In genomic region chr7:19572566-19572965, GRCh38 we compare ENCODE assay signal across 22 cellular contexts.
"Had no signal": no experiment of that assay in that cellular context is flagged by ENCODE, and none has a peak within 500 bp of the region (broad histone marks: within the 10 kb centered on the region; RNA-seq: fewer than 3 reads in every experiment).

No MANE protein-coding gene starts in this region.

- H3K9me3 ChIP-seq: lower lobe of right lung, ovary, SJSA1, tibial nerve had no signal

- H3K4me2 ChIP-seq: neural progenitor cell had no signal

- DNase-seq: activated CD4-positive, alpha-beta T cell treated with anti-CD3 and anti-CD28 coated beads, Interleukin-2, amount 10 ng/mL, durations not matched to agents 24 days and 14 days; activated CD4-positive, CD25-positive, alpha-beta regulatory T cell; activated CD8-positive, alpha-beta memory T cell treated with anti-CD3 and anti-CD28 coated beads, Interleukin-2, amount 50 U/mL, for 48 hours; activated CD8-positive, alpha-beta T cell treated with anti-CD3 and anti-CD28 coated beads, Interleukin-2, amount 10 ng/mL, durations not matched to agents 7 days and 5 days; activated gamma-delta T cell; activated T-cell treated with anti-CD3 and anti-CD28 coated beads, Interleukin-2, amount 50 U/mL, for 72 hours; anterior cingulate cortex; dorsolateral prefrontal cortex; endodermal cell; erythroblast; foreskin melanocyte; lower lobe of right lung; naive B cell; ovary; stimulated activated CD4-positive, alpha-beta T cell treated with anti-CD3 and anti-CD28 coated beads, Interleukin-2, amount 100 ng/mL, for 48 hours; SW 1271 had no signal

- H3K36me3 ChIP-seq: lower lobe of right lung, neural progenitor cell, ovary, SJSA1, tibial nerve had no signal

- H3K4me1 ChIP-seq: lower lobe of right lung, neural progenitor cell, SJSA1, tibial nerve had no signal

- FAIRE-seq: bronchial epithelial cell had no signal

- H3K4me3 ChIP-seq: dorsolateral prefrontal cortex, lower lobe of right lung, neural progenitor cell, ovary, SJSA1, tibial nerve had no signal

- H3K27ac ChIP-seq: dorsolateral prefrontal cortex, lower lobe of right lung, neural progenitor cell, ovary, SJSA1, tibial nerve had no signal

- H3K27me3 ChIP-seq: dorsolateral prefrontal cortex, neural progenitor cell, ovary, SJSA1, tibial nerve had no signal

- ATAC-seq: activated CD8-positive, alpha-beta T cell treated with anti-CD3 and anti-CD28 coated beads, Interleukin-2, amount 10 ng/mL, durations not matched to agents 7 days and 5 days; activated naive CD4-positive, alpha-beta T cell treated with anti-CD3 and anti-CD28 coated beads, Interleukin-2, amount 50 U/mL, for 72 hours; activated T-cell treated with anti-CD3 and anti-CD28 coated beads, Interleukin-2, amount 50 U/mL, for 72 hours; lower lobe of right lung; stimulated activated memory B cell treated with anti-CD40 and anti-IgM and Interleukin-4, amounts not matched to agents 10 μg/mL and 1 μg/mL and 100 μg/mL, for 72 hours had no signal

- H3K9ac ChIP-seq: neural progenitor cell had no signal

- H2AFZ ChIP-seq: neural progenitor cell had no signal
